Comparison of ENCODE assay signal across 9 cellular contexts in genomic region chr1:154272999-154273563, GRCh38. TPM values are rescaled to one million over a fixed set of nuclear protein-coding genes. Genes with fewer than 3 reads are reported as not detected.
DNase-seq lines count a peak whose midpoint lies in the region; ATAC-seq and TF ChIP-seq lines count a peak whose summit lies in the region.
"Had no signal": no experiment of that assay in that cellular context is flagged by ENCODE, and none has a peak within 500 bp of the region (broad histone marks: within the 10 kb centered on the region; RNA-seq: fewer than 3 reads in every experiment).

No MANE protein-coding gene starts in this region.

- intact Hi-C loops in left ventricle myocardium inferior (cut with micrococcal nuclease), result no loop called here

- no peaks in the 10 kb centered on the region for H4K20me1 ChIP-seq in GM23248 (ENCODE audit: insufficient read depth)

- no peaks in the 10 kb centered on the region for H3K9me3 Mint-ChIP-seq in WTC11

- CTCF ChIA-PET in WTC11 (lab: Charles Lee), result interaction anchor here (1.1 to 4.4 kb wide), 3 partner anchors 62 to 73 kb away, joined by 3 to 30 read pairs (median 11); no protein-coding TSS in a partner anchor

- TF ChIP-seq CTCF in WTC11 (IDR thresholded peaks at IDR 0.05), result no peak
- no peak for TF ChIP-seq CTCF in left ventricle myocardium inferior (IDR thresholded peaks at IDR 0.05; ENCODE audit: borderline replicate concordance)

- peaks cover 14% of the 10 kb centered on the region for H3K4me1 Mint-ChIP-seq in WTC11

- H3K4me3 ChIP-seq in GM23248 (peak overlapping the region; percentile 88), left ventricle myocardium inferior (peak overlapping the region; percentile 89), skeletal muscle satellite cell (ENCODE audit: low read length) (peak overlapping the region; percentile 95)

- DNase-seq in GM23248, result peak; percentile 8
- no peak for DNase-seq in WTC11 (ENCODE audit: low spot score)
- no peak for DNase-seq in left ventricle myocardium inferior
- no peak for DNase-seq in NCI-H1436 (lab: John Stamatoyannopoulos, UW)
- DNase-seq in central memory CD4-positive, alpha-beta T cell, result no peak

- H3K9me2 ChIP-seq in GM23248 (ENCODE audit: insufficient read depth), result no peaks in the 10 kb centered on the region

- in situ Hi-C loops in GM23248 (cut with MboI), result no loop called here

- H3K27ac ChIP-seq in GM23248, result peak overlapping the region; percentile 69
- peak overlapping the region; percentile 93 for H3K27ac ChIP-seq in left ventricle myocardium inferior (replicated peaks)

- H3K9me3 ChIP-seq in GM23248 (ENCODE audit: low read depth) (no peaks in the 10 kb centered on the region), left ventricle myocardium inferior (replicated peaks) (no peaks in the 10 kb centered on the region), skeletal muscle satellite cell (replicated peaks; ENCODE audit: low read length) (no peaks in the 10 kb centered on the region)

- peaks cover 28% of the 10 kb centered on the region for H3K36me3 Mint-ChIP-seq in WTC11

- no peaks in the 10 kb centered on the region for H3K27me3 Mint-ChIP-seq in WTC11 (ENCODE audit: low read depth)

- H3K79me2 ChIP-seq in GM23248 (ENCODE audit: insufficient read depth), result peaks cover 22% of the 10 kb centered on the region

- H3K4me1 ChIP-seq in GM23248 (ENCODE audit: insufficient read depth) (peaks cover 8% of the 10 kb centered on the region), left ventricle myocardium inferior (peaks cover 26% of the 10 kb centered on the region), skeletal muscle satellite cell (ENCODE audit: control insufficient read depth, insufficient read depth, low read length) (peaks cover 14% of the 10 kb centered on the region)

- H3K36me3 ChIP-seq in GM23248 (ENCODE audit: low read depth) (peaks cover 14% of the 10 kb centered on the region; the same call in 1 of the 2 replicates), left ventricle myocardium inferior (peaks cover 63% of the 10 kb centered on the region), skeletal muscle satellite cell (ENCODE audit: insufficient read depth, low read length) (peaks cover 35% of the 10 kb centered on the region)

- H3K9ac ChIP-seq in GM23248 (peak overlapping the region; percentile 93), skeletal muscle satellite cell (ENCODE audit: low read depth, low read length) (peak overlapping the region; percentile 95)

- H3K4me2 ChIP-seq in GM23248 (ENCODE audit: unreplicated experiment), result peak overlapping the region; percentile 92
- H3K4me2 ChIP-seq in skeletal muscle satellite cell (ENCODE audit: low read length), result peak overlapping the region; percentile 97

- ATAC-seq in WTC11 (peak; percentile 4), HG03520 (IDR thresholded peaks at IDR 0.05; ENCODE audit: unreplicated experiment) (no peak), GM19023 (IDR thresholded peaks at IDR 0.05; ENCODE audit: unreplicated experiment) (no peak)

- WGBS in GM23248 (ENCODE audit: low coverage in 1 of 2, low lambda C conversion rate in 2 of 2, missing lambda C conversion rate in 2 of 2), 2 experiments, result 46% methylated on average over 11 to 13 of the region's 13 CpGs

- peak overlapping the region; percentile 91 for H2AFZ ChIP-seq in GM23248

- peaks cover 19% of the 10 kb centered on the region for H3F3A ChIP-seq in GM23248 (ENCODE audit: insufficient read depth)

- H3K27me3 ChIP-seq in GM23248 (replicated peaks; ENCODE audit: insufficient read depth) (no peaks in the 10 kb centered on the region), left ventricle myocardium inferior (ENCODE audit: low read depth) (no peaks in the 10 kb centered on the region), skeletal muscle satellite cell (ENCODE audit: control insufficient read depth, insufficient read depth, low read length) (no peaks in the 10 kb centered on the region)

- peak overlapping the region; percentile 94 for H3K27ac Mint-ChIP-seq in WTC11

- POLR2A ChIA-PET in WTC11 (lab: Charles Lee), result interaction anchor here (0.7 kb wide), 1 partner anchor 54 kb away, joined by 3 read pairs; no protein-coding TSS in a partner anchor

- peak overlapping the region; percentile 94 for H3K4me3 Mint-ChIP-seq in WTC11

TF ChIP-seq in WTC11, 78 proteins besides CTCF, POLR2A, EP300 and RAD21:
- TF ChIP-seq OVOL2 (CRISPR knock-in tag; IDR thresholded peaks at IDR 0.05; ENCODE audit: borderline replicate concordance), result no peak
- TF ChIP-seq, protein P1, sequence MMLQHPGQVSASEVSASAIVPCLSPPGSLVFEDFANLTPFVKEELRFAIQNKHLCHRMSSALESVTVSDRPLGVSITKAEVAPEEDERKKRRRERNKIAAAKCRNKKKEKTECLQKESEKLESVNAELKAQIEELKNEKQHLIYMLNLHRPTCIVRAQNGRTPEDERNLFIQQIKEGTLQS (CRISPR knock-in tag; conservative IDR thresholded peaks at IDR 0.05), result 0 out of 2 replicates have a peak, but pooled peaks have one; percentile 34

RNA-seq across cellular contexts. Expression of gene HAX1, which starts 0.7 kb away (rescaled TPM):
- total RNA-seq in GM23248 (2014; rRNA removed; shearing (Covaris generic)), result 142 and 169 TPM in 2 replicates
- polyA plus RNA-seq in GM23248 (2016; fragmentation: Nextera tagmentation; extraction: Ambion mirVana), result 172 and 178 TPM in 2 replicates
- total RNA-seq in WTC11 (2021) (63.4 to 69.2 TPM (median 65.8 TPM) in 3 replicates), left ventricle myocardium inferior (178 TPM)
- 132 and 142 TPM in 2 replicates for total RNA-seq in skeletal muscle satellite cell (2012; rRNA removed)

RNA-seq across cellular contexts. Expression of gene AQP10, which starts 47.8 kb away (rescaled TPM):
- not detected in 2 replicates for total RNA-seq in GM23248 (2014; rRNA removed; shearing (Covaris generic))
- not detected in 2 replicates for polyA plus RNA-seq in GM23248 (2016; fragmentation: Nextera tagmentation; extraction: Ambion mirVana)
- total RNA-seq in WTC11 (2021) (not detected in 3 replicates), left ventricle myocardium inferior (0.16 TPM)
- total RNA-seq in skeletal muscle satellite cell (2012; rRNA removed), result not detected in 2 replicates
- total RNA-seq: left lobe of liver had no signal

RNA-seq across cellular contexts. Expression of gene ATP8B2, which starts 52.2 kb away (rescaled TPM):
- 200 and 203 TPM in 2 replicates for total RNA-seq in GM23248 (2014; rRNA removed; shearing (Covaris generic))
- polyA plus RNA-seq in GM23248 (2016; fragmentation: Nextera tagmentation; extraction: Ambion mirVana), result 17.6 and 20.1 TPM in 2 replicates
- total RNA-seq in WTC11 (2021), result 38.8 to 50.0 TPM (median 40.8 TPM) in 3 replicates
- total RNA-seq in left ventricle myocardium inferior, result 11.8 TPM
- 117 and 122 TPM in 2 replicates for total RNA-seq in skeletal muscle satellite cell (2012; rRNA removed)

RNA-seq across cellular contexts. Expression of gene UBAP2L, which starts 52.3 kb away (rescaled TPM):
- 73.0 and 90.5 TPM in 2 replicates for total RNA-seq in GM23248 (2014; rRNA removed; shearing (Covaris generic))
- 132 and 133 TPM in 2 replicates for polyA plus RNA-seq in GM23248 (2016; fragmentation: Nextera tagmentation; extraction: Ambion mirVana)
- total RNA-seq in WTC11 (2021), result 201 to 205 TPM (median 203 TPM) in 3 replicates
- total RNA-seq in left ventricle myocardium inferior, result 101 TPM
- total RNA-seq in skeletal muscle satellite cell (2012; rRNA removed), result 74.3 and 85.4 TPM in 2 replicates
